1 cellular context compared by ENCODE assay signal in genomic region chr16:30697264-30698138, GRCh38.
A peak's percentile ranks its signal among the peaks of the same experiment; 100 is the strongest.
TF ChIP-seq lines count a peak whose summit lies in the region.

No MANE protein-coding gene starts in this region.

TF ChIP-seq in HepG2, 621 proteins besides CTCF, POLR2A, EP300 and RAD21 (continued from another document and continues in another):
- TF ChIP-seq, protein P1, sequence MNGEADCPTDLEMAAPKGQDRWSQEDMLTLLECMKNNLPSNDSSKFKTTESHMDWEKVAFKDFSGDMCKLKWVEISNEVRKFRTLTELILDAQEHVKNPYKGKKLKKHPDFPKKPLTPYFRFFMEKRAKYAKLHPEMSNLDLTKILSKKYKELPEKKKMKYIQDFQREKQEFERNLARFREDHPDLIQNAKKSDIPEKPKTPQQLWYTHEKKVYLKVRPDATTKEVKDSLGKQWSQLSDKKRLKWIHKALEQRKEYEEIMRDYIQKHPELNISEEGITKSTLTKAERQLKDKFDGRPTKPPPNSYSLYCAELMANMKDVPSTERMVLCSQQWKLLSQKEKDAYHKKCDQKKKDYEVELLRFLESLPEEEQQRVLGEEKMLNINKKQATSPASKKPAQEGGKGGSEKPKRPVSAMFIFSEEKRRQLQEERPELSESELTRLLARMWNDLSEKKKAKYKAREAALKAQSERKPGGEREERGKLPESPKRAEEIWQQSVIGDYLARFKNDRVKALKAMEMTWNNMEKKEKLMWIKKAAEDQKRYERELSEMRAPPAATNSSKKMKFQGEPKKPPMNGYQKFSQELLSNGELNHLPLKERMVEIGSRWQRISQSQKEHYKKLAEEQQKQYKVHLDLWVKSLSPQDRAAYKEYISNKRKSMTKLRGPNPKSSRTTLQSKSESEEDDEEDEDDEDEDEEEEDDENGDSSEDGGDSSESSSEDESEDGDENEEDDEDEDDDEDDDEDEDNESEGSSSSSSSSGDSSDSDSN (CRISPR knock-in tag; IDR thresholded peaks at IDR 0.05) = no peak
- no peak for TF ChIP-seq DNMT3B (CRISPR knock-in tag; conservative IDR thresholded peaks at IDR 0.05)
- TF ChIP-seq TAF1 (CRISPR knock-in tag; IDR thresholded peaks at IDR 0.05) = no peak
- TF ChIP-seq ZNF800 (CRISPR knock-in tag; IDR thresholded peaks at IDR 0.05) = no peak
- no peak for TF ChIP-seq RBAK (CRISPR knock-in tag; IDR thresholded peaks at IDR 0.05)
- TF ChIP-seq, protein P2, sequence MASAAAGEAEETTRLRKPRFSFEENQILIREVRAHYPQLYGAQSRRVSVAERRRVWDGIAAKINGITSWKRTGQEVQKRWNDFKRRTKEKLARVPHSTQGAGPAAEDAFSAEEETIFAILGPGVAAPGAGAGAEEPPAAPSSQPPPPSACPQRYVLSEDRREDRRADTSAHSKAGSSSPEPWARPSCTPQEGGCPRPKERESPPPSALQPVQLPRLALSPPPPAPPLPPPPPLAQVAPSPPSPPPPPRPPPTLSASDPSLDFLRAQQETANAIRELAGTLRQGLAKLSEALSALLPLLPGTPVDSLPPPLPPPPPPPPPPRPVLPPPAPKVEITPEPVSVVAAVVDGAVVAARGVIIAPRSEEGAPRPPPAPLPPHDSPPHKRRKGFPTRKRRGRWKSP (CRISPR knock-in tag; IDR thresholded peaks at IDR 0.05) = peak; percentile 94; the same call in 1 of the 2 replicates
- TF ChIP-seq WIZ (CRISPR knock-in tag; IDR thresholded peaks at IDR 0.05) = no peak
- peak; percentile 77 for TF ChIP-seq ZNF629 (CRISPR knock-in tag; conservative IDR thresholded peaks at IDR 0.05)
- no peak for TF ChIP-seq ZNF589 (CRISPR knock-in tag; conservative IDR thresholded peaks at IDR 0.05)
- TF ChIP-seq ATF5 (CRISPR knock-in tag; IDR thresholded peaks at IDR 0.05; ENCODE audit: low read depth) = no peak
- no peak for TF ChIP-seq TEF (CRISPR knock-in tag; IDR thresholded peaks at IDR 0.05)
- TF ChIP-seq ZNF740 (CRISPR knock-in tag; IDR thresholded peaks at IDR 0.05) = no peak
- TF ChIP-seq ZNF749 (CRISPR knock-in tag; IDR thresholded peaks at IDR 0.05; ENCODE audit: borderline replicate concordance) = no peak
- TF ChIP-seq SP2 (CRISPR knock-in tag; IDR thresholded peaks at IDR 0.05) = peak; percentile 29; the same call in 1 of the 2 replicates
- peak; percentile 11 for TF ChIP-seq ZEB1 (IDR thresholded peaks at IDR 0.05; ENCODE audit: insufficient replicate concordance, low read depth)
- peak; percentile 99 for TF ChIP-seq GMEB1 (CRISPR knock-in tag; IDR thresholded peaks at IDR 0.05; ENCODE audit: borderline replicate concordance)
- TF ChIP-seq ZNF20 (CRISPR knock-in tag; IDR thresholded peaks at IDR 0.05) = no peak
- TF ChIP-seq FOXK1 (CRISPR knock-in tag; IDR thresholded peaks at IDR 0.05; ENCODE audit: borderline replicate concordance, low read depth) = no peak
- TF ChIP-seq SIN3B (IDR thresholded peaks at IDR 0.05; ENCODE audit: low read length) = 0 out of 2 replicates have a peak, but pooled peaks have one; percentile 62
- TF ChIP-seq HNRNPUL1 (IDR thresholded peaks at IDR 0.05; ENCODE audit: low read depth, low read length) = no peak
- no peak for TF ChIP-seq ZNF530 (CRISPR knock-in tag; IDR thresholded peaks at IDR 0.05; ENCODE audit: low read depth)
- TF ChIP-seq NR2F1 (CRISPR knock-in tag; IDR thresholded peaks at IDR 0.05) = no peak
- TF ChIP-seq ZBTB39 (CRISPR knock-in tag; IDR thresholded peaks at IDR 0.05) = no peak
- no peak for TF ChIP-seq JARID2 (CRISPR knock-in tag; IDR thresholded peaks at IDR 0.05; ENCODE audit: insufficient replicate concordance)
- TF ChIP-seq ZNF639 (CRISPR knock-in tag; conservative IDR thresholded peaks at IDR 0.05) = no peak
- TF ChIP-seq HNF4G (IDR thresholded peaks at IDR 0.05; ENCODE audit: borderline replicate concordance, low read depth, low read length) = no peak
- no peak for TF ChIP-seq HNF4G (CRISPR knock-in tag; IDR thresholded peaks at IDR 0.05; ENCODE audit: borderline replicate concordance, low read depth)
- TF ChIP-seq FOXO1 (CRISPR knock-in tag; IDR thresholded peaks at IDR 0.05) = no peak
- TF ChIP-seq JUNB (CRISPR knock-in tag; IDR thresholded peaks at IDR 0.05; ENCODE audit: borderline replicate concordance) = no peak
- TF ChIP-seq ZSCAN29 (CRISPR knock-in tag; conservative IDR thresholded peaks at IDR 0.05) = no peak
- no peak for TF ChIP-seq TSC22D2 (CRISPR knock-in tag; IDR thresholded peaks at IDR 0.05; ENCODE audit: borderline replicate concordance)
- no peak; the same call in 1 of the 2 replicates for TF ChIP-seq IRF2 (CRISPR knock-in tag; IDR thresholded peaks at IDR 0.05)
- no peak for TF ChIP-seq ZBTB21 (CRISPR knock-in tag; IDR thresholded peaks at IDR 0.05)
- TF ChIP-seq MLXIP (CRISPR knock-in tag; IDR thresholded peaks at IDR 0.05; ENCODE audit: borderline replicate concordance) = no peak
- TF ChIP-seq, protein P3, sequence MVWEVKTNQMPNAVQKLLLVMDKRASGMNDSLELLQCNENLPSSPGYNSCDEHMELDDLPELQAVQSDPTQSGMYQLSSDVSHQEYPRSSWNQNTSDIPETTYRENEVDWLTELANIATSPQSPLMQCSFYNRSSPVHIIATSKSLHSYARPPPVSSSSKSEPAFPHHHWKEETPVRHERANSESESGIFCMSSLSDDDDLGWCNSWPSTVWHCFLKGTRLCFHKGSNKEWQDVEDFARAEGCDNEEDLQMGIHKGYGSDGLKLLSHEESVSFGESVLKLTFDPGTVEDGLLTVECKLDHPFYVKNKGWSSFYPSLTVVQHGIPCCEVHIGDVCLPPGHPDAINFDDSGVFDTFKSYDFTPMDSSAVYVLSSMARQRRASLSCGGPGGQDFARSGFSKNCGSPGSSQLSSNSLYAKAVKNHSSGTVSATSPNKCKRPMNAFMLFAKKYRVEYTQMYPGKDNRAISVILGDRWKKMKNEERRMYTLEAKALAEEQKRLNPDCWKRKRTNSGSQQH (CRISPR knock-in tag; IDR thresholded peaks at IDR 0.05; ENCODE audit: low read depth) = no peak
- TF ChIP-seq MAFG (CRISPR knock-in tag; IDR thresholded peaks at IDR 0.05) = no peak
- no peak for TF ChIP-seq CERS6 (CRISPR knock-in tag; IDR thresholded peaks at IDR 0.05)
- no peak for TF ChIP-seq ZNF354B (CRISPR knock-in tag; IDR thresholded peaks at IDR 0.05)
- TF ChIP-seq REXO4 (CRISPR knock-in tag; IDR thresholded peaks at IDR 0.05; ENCODE audit: borderline replicate concordance) = no peak
- TF ChIP-seq, protein P4, sequence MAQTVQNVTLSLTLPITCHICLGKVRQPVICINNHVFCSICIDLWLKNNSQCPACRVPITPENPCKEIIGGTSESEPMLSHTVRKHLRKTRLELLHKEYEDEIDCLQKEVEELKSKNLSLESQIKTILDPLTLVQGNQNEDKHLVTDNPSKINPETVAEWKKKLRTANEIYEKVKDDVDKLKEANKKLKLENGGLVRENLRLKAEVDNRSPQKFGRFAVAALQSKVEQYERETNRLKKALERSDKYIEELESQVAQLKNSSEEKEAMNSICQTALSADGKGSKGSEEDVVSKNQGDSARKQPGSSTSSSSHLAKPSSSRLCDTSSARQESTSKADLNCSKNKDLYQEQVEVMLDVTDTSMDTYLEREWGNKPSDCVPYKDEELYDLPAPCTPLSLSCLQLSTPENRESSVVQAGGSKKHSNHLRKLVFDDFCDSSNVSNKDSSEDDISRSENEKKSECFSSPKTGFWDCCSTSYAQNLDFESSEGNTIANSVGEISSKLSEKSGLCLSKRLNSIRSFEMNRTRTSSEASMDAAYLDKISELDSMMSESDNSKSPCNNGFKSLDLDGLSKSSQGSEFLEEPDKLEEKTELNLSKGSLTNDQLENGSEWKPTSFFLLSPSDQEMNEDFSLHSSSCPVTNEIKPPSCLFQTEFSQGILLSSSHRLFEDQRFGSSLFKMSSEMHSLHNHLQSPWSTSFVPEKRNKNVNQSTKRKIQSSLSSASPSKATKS (CRISPR knock-in tag; IDR thresholded peaks at IDR 0.05) = no peak
